Comparison of ENCODE assay signal across 16 cellular contexts in the genomic region with DNA sequence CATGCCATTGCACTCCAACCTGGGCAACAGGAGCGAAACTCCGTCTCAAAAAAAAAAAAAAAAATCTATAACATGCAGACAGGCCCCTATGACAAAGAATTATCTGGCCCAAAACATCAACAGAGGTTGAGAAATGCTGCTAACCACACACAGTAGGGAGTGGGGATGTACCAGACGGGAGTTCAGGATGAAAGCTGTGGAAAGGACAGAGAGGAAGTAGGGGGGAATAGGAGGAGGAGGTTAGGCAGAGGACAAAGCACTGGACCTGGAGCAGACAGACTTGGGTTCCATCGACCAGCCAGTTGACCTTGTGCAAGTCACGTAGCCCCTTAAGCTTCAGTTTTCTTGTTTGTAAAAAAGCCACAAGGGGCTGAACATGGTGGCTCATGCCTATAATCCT.
"Had no signal": no experiment of that assay in that cellular context is flagged by ENCODE, and none has a peak within 500 bp of the region (broad histone marks: within the 10 kb centered on the region; RNA-seq: fewer than 3 reads in every experiment).

No MANE protein-coding gene starts in this region.

- ATAC-seq: activated naive CD8-positive, alpha-beta T cell treated with anti-CD3 and anti-CD28 coated beads, Interleukin-2, amount 50 U/mL, for 24 hours; esophagus mucosa; left lobe of liver; pancreas; T-cell had no signal

- H3K4me2 ChIP-seq: SK-N-SH had no signal

- H3K36me3 ChIP-seq: neural progenitor cell, pancreas, transverse colon had no signal

- H3K9me3 Mint-ChIP-seq: activated naive CD4-positive, alpha-beta T cell treated with anti-CD3 and anti-CD28 coated beads for 36 hours; activated naive CD8-positive, alpha-beta T cell treated with anti-CD3 and anti-CD28 coated beads, Interleukin-2, amount 50 U/mL, for 24 hours; activated T-helper 2 cell treated with anti-CD3 and anti-CD28 coated beads, Interferon-gamma antibody, Interleukin-2, Interleukin-4, amounts not matched to agents 10 μg/mL and 5 μg/mL and 100 μg/mL, durations not matched to agents 14 hours and 24 hours and 36 hours; neural progenitor cell; stimulated activated memory B cell treated with anti-CD40 and anti-IgM and Interleukin-4, amounts not matched to agents 10 μg/mL and 1 μg/mL and 100 μg/mL, for 72 hours; T-cell had no signal

- H3K27me3 ChIP-seq: hepatocyte, neural progenitor cell, pancreas, transverse colon had no signal

- H3K27ac Mint-ChIP-seq: activated naive CD4-positive, alpha-beta T cell treated with anti-CD3 and anti-CD28 coated beads for 36 hours; activated naive CD8-positive, alpha-beta T cell treated with anti-CD3 and anti-CD28 coated beads, Interleukin-2, amount 50 U/mL, for 24 hours; activated T-helper 2 cell treated with anti-CD3 and anti-CD28 coated beads, Interferon-gamma antibody, Interleukin-2, Interleukin-4, amounts not matched to agents 10 μg/mL and 5 μg/mL and 100 μg/mL, durations not matched to agents 14 hours and 24 hours and 36 hours; stimulated activated memory B cell treated with anti-CD40 and anti-IgM and Interleukin-4, amounts not matched to agents 10 μg/mL and 1 μg/mL and 100 μg/mL, for 72 hours; T-cell had no signal

- H3K9ac ChIP-seq: neural progenitor cell, SK-N-SH had no signal

- H3K27ac ChIP-seq: hepatocyte, neural progenitor cell, pancreas, transverse colon had no signal

- H3K4me1 ChIP-seq: pancreas, transverse colon had no signal

- H3K36me3 Mint-ChIP-seq: stimulated activated memory B cell treated with anti-CD40 and anti-IgM and Interleukin-4, amounts not matched to agents 10 μg/mL and 1 μg/mL and 100 μg/mL, for 72 hours; T-cell had no signal

- H3K4me3 Mint-ChIP-seq: activated naive CD4-positive, alpha-beta T cell treated with anti-CD3 and anti-CD28 coated beads for 36 hours; activated naive CD8-positive, alpha-beta T cell treated with anti-CD3 and anti-CD28 coated beads, Interleukin-2, amount 50 U/mL, for 24 hours; stimulated activated memory B cell treated with anti-CD40 and anti-IgM and Interleukin-4, amounts not matched to agents 10 μg/mL and 1 μg/mL and 100 μg/mL, for 72 hours; T-cell had no signal

- H3K4me3 ChIP-seq: hepatocyte, neural progenitor cell, pancreas, transverse colon had no signal

- DNase-seq: activated CD4-positive, alpha-beta T cell treated with anti-CD3 and anti-CD28 coated beads for 1 hour; activated naive CD8-positive, alpha-beta T cell treated with anti-CD3 and anti-CD28 coated beads, Interleukin-2, amount 50 U/mL, for 24 hours; cerebellar nuclear complex; SK-N-SH; stimulated activated CD4-positive, alpha-beta T cell treated with anti-CD3 and anti-CD28 coated beads, Interleukin-2, amount 100 ng/mL, for 48 hours; T-cell; T-helper 9 cell; transverse colon had no signal

- H3K9me3 ChIP-seq: pancreas, SK-N-SH, transverse colon had no signal
